ENCODE assay signal across 2 cellular contexts in the genomic region with DNA sequence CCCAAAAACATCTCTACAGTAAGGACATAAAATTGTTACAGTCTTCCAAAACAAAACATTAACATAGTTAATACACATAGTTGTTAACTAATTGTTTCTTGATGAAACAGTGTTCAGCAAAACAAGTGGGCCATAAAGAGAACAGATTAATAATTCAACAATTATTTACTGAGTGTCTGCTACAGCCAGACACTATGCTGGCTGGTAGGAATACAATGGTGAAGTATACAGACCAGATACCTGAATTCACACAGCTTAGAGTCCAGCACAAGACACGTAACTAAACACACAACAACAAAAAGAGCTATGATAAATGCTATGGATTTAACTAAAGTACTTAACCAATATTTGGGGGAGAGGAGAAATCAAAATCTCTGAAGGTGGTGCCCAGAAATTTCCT.
TF ChIP-seq lines count a peak whose summit lies in the region.

No MANE protein-coding gene starts in this region.

TF ChIP-seq in HepG2, 621 proteins besides CTCF, POLR2A, EP300 and RAD21 (continues in another document):
- TF ChIP-seq ZFAT (CRISPR knock-in tag; conservative IDR thresholded peaks at IDR 0.05): no peak
- no peak for TF ChIP-seq ZNF335 (CRISPR knock-in tag; IDR thresholded peaks at IDR 0.05)
- TF ChIP-seq, protein P1, sequence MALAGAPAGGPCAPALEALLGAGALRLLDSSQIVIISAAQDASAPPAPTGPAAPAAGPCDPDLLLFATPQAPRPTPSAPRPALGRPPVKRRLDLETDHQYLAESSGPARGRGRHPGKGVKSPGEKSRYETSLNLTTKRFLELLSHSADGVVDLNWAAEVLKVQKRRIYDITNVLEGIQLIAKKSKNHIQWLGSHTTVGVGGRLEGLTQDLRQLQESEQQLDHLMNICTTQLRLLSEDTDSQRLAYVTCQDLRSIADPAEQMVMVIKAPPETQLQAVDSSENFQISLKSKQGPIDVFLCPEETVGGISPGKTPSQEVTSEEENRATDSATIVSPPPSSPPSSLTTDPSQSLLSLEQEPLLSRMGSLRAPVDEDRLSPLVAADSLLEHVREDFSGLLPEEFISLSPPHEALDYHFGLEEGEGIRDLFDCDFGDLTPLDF (CRISPR knock-in tag; IDR thresholded peaks at IDR 0.05): no peak
- TF ChIP-seq, protein P2, sequence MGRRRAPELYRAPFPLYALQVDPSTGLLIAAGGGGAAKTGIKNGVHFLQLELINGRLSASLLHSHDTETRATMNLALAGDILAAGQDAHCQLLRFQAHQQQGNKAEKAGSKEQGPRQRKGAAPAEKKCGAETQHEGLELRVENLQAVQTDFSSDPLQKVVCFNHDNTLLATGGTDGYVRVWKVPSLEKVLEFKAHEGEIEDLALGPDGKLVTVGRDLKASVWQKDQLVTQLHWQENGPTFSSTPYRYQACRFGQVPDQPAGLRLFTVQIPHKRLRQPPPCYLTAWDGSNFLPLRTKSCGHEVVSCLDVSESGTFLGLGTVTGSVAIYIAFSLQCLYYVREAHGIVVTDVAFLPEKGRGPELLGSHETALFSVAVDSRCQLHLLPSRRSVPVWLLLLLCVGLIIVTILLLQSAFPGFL (CRISPR knock-in tag; IDR thresholded peaks at IDR 0.05): no peak
- TF ChIP-seq PPARG (CRISPR knock-in tag; conservative IDR thresholded peaks at IDR 0.05): no peak
- TF ChIP-seq, protein P3, sequence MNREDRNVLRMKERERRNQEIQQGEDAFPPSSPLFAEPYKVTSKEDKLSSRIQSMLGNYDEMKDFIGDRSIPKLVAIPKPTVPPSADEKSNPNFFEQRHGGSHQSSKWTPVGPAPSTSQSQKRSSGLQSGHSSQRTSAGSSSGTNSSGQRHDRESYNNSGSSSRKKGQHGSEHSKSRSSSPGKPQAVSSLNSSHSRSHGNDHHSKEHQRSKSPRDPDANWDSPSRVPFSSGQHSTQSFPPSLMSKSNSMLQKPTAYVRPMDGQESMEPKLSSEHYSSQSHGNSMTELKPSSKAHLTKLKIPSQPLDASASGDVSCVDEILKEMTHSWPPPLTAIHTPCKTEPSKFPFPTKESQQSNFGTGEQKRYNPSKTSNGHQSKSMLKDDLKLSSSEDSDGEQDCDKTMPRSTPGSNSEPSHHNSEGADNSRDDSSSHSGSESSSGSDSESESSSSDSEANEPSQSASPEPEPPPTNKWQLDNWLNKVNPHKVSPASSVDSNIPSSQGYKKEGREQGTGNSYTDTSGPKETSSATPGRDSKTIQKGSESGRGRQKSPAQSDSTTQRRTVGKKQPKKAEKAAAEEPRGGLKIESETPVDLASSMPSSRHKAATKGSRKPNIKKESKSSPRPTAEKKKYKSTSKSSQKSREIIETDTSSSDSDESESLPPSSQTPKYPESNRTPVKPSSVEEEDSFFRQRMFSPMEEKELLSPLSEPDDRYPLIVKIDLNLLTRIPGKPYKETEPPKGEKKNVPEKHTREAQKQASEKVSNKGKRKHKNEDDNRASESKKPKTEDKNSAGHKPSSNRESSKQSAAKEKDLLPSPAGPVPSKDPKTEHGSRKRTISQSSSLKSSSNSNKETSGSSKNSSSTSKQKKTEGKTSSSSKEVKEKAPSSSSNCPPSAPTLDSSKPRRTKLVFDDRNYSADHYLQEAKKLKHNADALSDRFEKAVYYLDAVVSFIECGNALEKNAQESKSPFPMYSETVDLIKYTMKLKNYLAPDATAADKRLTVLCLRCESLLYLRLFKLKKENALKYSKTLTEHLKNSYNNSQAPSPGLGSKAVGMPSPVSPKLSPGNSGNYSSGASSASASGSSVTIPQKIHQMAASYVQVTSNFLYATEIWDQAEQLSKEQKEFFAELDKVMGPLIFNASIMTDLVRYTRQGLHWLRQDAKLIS (CRISPR knock-in tag; IDR thresholded peaks at IDR 0.05): no peak
- TF ChIP-seq ZNF10 (CRISPR knock-in tag; IDR thresholded peaks at IDR 0.05; ENCODE audit: borderline replicate concordance, low read depth): no peak
- TF ChIP-seq, protein P4, sequence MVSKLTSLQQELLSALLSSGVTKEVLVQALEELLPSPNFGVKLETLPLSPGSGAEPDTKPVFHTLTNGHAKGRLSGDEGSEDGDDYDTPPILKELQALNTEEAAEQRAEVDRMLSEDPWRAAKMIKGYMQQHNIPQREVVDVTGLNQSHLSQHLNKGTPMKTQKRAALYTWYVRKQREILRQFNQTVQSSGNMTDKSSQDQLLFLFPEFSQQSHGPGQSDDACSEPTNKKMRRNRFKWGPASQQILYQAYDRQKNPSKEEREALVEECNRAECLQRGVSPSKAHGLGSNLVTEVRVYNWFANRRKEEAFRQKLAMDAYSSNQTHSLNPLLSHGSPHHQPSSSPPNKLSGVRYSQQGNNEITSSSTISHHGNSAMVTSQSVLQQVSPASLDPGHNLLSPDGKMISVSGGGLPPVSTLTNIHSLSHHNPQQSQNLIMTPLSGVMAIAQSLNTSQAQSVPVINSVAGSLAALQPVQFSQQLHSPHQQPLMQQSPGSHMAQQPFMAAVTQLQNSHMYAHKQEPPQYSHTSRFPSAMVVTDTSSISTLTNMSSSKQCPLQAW (CRISPR knock-in tag; IDR thresholded peaks at IDR 0.05): no peak

TF ChIP-seq in GM12891, 5 proteins besides CTCF, POLR2A, EP300 and RAD21:
- TF ChIP-seq POLR2AphosphoS5 (IDR thresholded peaks at IDR 0.05; ENCODE audit: low read depth, low read length): no peak
- TF ChIP-seq TAF1 (IDR thresholded peaks at IDR 0.05; ENCODE audit: low read depth, low read length): no peak
- TF ChIP-seq SPI1 (IDR thresholded peaks at IDR 0.05; ENCODE audit: low read depth, low read length): no peak
- no peak for TF ChIP-seq PAX5 (IDR thresholded peaks at IDR 0.05; ENCODE audit: insufficient read depth, low read length, severe bottlenecking)
- no peak for TF ChIP-seq POU2F2 (IDR thresholded peaks at IDR 0.05; ENCODE audit: low read depth, low read length)
